In the genomic region with DNA sequence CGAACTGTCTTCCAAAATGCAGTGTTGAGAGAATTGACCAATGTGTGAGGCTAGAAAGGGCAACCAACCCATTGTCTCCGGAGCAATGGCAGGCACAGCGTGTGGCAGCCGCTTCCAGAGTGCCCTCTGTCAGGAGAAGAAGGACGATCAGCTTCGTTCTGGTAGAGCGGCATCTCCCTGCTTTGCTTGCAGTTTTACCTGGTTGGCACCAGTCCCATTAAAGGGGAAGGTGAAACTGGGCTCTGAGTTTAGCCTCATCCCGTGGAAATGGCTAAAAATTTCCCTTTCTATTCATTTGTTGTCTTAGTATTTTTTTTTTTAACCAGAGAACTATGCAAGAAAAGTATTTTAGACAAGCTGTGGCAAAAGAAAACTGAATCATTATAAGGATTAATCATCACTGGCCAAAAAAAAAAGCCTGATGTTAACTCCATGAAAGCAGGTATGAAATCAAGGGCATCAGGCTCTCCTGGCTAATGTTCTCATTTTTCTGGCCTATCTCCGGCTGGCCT, we compare ENCODE assay signal across 1 cellular context.
TF ChIP-seq lines count a peak whose summit lies in the region.

No MANE protein-coding gene starts in this region.

TF ChIP-seq in HepG2, 621 proteins besides CTCF, POLR2A, EP300 and RAD21 (continued from another document):
- TF ChIP-seq, protein P1, sequence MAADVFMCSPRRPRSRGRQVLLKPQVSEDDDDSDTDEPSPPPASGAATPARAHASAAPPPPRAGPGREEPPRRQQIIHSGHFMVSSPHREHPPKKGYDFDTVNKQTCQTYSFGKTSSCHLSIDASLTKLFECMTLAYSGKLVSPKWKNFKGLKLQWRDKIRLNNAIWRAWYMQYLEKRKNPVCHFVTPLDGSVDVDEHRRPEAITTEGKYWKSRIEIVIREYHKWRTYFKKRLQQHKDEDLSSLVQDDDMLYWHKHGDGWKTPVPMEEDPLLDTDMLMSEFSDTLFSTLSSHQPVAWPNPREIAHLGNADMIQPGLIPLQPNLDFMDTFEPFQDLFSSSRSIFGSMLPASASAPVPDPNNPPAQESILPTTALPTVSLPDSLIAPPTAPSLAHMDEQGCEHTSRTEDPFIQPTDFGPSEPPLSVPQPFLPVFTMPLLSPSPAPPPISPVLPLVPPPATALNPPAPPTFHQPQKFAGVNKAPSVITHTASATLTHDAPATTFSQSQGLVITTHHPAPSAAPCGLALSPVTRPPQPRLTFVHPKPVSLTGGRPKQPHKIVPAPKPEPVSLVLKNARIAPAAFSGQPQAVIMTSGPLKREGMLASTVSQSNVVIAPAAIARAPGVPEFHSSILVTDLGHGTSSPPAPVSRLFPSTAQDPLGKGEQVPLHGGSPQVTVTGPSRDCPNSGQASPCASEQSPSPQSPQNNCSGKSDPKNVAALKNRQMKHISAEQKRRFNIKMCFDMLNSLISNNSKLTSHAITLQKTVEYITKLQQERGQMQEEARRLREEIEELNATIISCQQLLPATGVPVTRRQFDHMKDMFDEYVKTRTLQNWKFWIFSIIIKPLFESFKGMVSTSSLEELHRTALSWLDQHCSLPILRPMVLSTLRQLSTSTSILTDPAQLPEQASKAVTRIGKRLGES (CRISPR knock-in tag; IDR thresholded peaks at IDR 0.05; ENCODE audit: borderline replicate concordance), result no peak
- TF ChIP-seq SP5 (CRISPR knock-in tag; IDR thresholded peaks at IDR 0.05; ENCODE audit: borderline replicate concordance, low read depth) (no peak), ZNF510 (CRISPR knock-in tag; IDR thresholded peaks at IDR 0.05; ENCODE audit: low read depth) (no peak)
- TF ChIP-seq, protein P2, sequence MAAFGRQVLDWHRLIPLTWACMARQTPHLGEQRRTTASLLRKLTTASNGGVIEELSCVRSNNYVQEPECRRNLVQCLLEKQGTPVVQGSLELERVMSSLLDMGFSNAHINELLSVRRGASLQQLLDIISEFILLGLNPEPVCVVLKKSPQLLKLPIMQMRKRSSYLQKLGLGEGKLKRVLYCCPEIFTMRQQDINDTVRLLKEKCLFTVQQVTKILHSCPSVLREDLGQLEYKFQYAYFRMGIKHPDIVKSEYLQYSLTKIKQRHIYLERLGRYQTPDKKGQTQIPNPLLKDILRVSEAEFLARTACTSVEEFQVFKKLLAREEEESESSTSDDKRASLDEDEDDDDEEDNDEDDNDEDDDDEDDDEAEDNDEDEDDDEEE (CRISPR knock-in tag; IDR thresholded peaks at IDR 0.05), result no peak
